1 cellular context compared by ENCODE assay signal in the genomic region with DNA sequence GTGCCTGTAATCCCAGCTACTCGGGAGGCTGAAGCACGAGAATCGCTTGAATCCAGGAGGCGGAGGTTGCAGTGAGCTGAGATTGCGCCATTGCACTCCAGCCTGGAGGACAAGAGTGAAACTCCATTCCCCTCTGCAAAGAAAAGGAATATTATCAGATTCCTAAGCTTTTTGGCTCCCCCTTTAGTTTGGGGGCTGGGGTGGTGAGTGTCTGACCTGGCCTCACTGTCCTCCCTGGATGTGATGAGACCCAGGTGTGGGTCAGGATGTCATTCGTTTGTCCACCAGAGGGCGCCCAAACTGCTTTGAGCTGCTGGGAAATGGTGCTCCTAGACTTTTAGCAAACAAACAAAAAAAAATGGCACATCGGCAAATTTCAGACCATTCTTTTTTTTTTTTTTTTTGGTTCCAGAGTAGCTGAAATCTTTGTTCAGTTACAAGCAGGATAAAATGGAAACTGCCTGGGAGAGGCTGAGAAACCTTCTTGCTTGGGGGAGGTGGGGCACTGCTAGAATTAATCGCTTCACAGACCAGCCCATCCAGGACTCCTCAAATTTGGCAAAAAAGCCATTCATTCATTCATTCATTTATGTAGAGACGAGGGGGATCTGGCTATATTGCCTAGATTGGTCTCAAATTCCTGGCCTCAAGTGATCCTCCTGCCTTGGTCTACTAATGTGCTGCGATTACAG.
TF ChIP-seq lines count a peak whose summit lies in the region.

No MANE protein-coding gene starts in this region.

TF ChIP-seq in GM23338, 12 proteins besides CTCF, POLR2A, EP300 and RAD21 (continued from another document):
- TF ChIP-seq, protein P1, sequence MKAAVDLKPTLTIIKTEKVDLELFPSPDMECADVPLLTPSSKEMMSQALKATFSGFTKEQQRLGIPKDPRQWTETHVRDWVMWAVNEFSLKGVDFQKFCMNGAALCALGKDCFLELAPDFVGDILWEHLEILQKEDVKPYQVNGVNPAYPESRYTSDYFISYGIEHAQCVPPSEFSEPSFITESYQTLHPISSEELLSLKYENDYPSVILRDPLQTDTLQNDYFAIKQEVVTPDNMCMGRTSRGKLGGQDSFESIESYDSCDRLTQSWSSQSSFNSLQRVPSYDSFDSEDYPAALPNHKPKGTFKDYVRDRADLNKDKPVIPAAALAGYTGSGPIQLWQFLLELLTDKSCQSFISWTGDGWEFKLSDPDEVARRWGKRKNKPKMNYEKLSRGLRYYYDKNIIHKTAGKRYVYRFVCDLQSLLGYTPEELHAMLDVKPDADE (IDR thresholded peaks at IDR 0.05) = no peak
- no peak for TF ChIP-seq CREB1 (CRISPR knock-in tag; IDR thresholded peaks at IDR 0.05; ENCODE audit: low read depth)
- no peak for TF ChIP-seq JUNB (IDR thresholded peaks at IDR 0.05; ENCODE audit: unreplicated experiment)
- no peak for TF ChIP-seq ZNF331 (CRISPR knock-in tag; IDR thresholded peaks at IDR 0.05; ENCODE audit: low read depth)
- no peak for TF ChIP-seq POLR2AphosphoS5 (IDR thresholded peaks at IDR 0.05; ENCODE audit: low read depth)
- no peak for TF ChIP-seq EZH2 (IDR thresholded peaks at IDR 0.05; ENCODE audit: low read depth, unreplicated experiment)
- no peak for TF ChIP-seq STAT1 (IDR thresholded peaks at IDR 0.05; ENCODE audit: unreplicated experiment)
- no peak for TF ChIP-seq EZH2phosphoT487 (IDR thresholded peaks at IDR 0.05; ENCODE audit: unreplicated experiment)
- no peak for TF ChIP-seq ZNF114 (CRISPR knock-in tag; IDR thresholded peaks at IDR 0.05)
- TF ChIP-seq NANOG (IDR thresholded peaks at IDR 0.05; ENCODE audit: borderline replicate concordance) = no peak
- TF ChIP-seq, protein P2, sequence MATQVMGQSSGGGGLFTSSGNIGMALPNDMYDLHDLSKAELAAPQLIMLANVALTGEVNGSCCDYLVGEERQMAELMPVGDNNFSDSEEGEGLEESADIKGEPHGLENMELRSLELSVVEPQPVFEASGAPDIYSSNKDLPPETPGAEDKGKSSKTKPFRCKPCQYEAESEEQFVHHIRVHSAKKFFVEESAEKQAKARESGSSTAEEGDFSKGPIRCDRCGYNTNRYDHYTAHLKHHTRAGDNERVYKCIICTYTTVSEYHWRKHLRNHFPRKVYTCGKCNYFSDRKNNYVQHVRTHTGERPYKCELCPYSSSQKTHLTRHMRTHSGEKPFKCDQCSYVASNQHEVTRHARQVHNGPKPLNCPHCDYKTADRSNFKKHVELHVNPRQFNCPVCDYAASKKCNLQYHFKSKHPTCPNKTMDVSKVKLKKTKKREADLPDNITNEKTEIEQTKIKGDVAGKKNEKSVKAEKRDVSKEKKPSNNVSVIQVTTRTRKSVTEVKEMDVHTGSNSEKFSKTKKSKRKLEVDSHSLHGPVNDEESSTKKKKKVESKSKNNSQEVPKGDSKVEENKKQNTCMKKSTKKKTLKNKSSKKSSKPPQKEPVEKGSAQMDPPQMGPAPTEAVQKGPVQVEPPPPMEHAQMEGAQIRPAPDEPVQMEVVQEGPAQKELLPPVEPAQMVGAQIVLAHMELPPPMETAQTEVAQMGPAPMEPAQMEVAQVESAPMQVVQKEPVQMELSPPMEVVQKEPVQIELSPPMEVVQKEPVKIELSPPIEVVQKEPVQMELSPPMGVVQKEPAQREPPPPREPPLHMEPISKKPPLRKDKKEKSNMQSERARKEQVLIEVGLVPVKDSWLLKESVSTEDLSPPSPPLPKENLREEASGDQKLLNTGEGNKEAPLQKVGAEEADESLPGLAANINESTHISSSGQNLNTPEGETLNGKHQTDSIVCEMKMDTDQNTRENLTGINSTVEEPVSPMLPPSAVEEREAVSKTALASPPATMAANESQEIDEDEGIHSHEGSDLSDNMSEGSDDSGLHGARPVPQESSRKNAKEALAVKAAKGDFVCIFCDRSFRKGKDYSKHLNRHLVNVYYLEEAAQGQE (IDR thresholded peaks at IDR 0.05; ENCODE audit: unreplicated experiment) = no peak
